ENCODE assay signal across 1 cellular context in genomic region chr17:81349397-81350319, GRCh38.
TF ChIP-seq lines count a peak whose summit lies in the region.

No MANE protein-coding gene starts in this region.

TF ChIP-seq in K562, 482 proteins besides CTCF, POLR2A, EP300 and RAD21 (continued from another document and continues in another):
- TF ChIP-seq CHD7 (IDR thresholded peaks at IDR 0.05; ENCODE audit: low read depth, low read length), result no peak
- 0 out of 2 replicates have a peak, but pooled peaks have one; percentile 69 for TF ChIP-seq LCOR (CRISPR knock-in tag; IDR thresholded peaks at IDR 0.05)
- TF ChIP-seq DIDO1 (tag; IDR thresholded peaks at IDR 0.05; ENCODE audit: low read depth), result 0 out of 2 replicates have a peak, but pooled peaks have one; percentile 13
- no peak for TF ChIP-seq ZC3H11A (IDR thresholded peaks at IDR 0.05; ENCODE audit: low read depth, low read length)
- TF ChIP-seq, protein P1, sequence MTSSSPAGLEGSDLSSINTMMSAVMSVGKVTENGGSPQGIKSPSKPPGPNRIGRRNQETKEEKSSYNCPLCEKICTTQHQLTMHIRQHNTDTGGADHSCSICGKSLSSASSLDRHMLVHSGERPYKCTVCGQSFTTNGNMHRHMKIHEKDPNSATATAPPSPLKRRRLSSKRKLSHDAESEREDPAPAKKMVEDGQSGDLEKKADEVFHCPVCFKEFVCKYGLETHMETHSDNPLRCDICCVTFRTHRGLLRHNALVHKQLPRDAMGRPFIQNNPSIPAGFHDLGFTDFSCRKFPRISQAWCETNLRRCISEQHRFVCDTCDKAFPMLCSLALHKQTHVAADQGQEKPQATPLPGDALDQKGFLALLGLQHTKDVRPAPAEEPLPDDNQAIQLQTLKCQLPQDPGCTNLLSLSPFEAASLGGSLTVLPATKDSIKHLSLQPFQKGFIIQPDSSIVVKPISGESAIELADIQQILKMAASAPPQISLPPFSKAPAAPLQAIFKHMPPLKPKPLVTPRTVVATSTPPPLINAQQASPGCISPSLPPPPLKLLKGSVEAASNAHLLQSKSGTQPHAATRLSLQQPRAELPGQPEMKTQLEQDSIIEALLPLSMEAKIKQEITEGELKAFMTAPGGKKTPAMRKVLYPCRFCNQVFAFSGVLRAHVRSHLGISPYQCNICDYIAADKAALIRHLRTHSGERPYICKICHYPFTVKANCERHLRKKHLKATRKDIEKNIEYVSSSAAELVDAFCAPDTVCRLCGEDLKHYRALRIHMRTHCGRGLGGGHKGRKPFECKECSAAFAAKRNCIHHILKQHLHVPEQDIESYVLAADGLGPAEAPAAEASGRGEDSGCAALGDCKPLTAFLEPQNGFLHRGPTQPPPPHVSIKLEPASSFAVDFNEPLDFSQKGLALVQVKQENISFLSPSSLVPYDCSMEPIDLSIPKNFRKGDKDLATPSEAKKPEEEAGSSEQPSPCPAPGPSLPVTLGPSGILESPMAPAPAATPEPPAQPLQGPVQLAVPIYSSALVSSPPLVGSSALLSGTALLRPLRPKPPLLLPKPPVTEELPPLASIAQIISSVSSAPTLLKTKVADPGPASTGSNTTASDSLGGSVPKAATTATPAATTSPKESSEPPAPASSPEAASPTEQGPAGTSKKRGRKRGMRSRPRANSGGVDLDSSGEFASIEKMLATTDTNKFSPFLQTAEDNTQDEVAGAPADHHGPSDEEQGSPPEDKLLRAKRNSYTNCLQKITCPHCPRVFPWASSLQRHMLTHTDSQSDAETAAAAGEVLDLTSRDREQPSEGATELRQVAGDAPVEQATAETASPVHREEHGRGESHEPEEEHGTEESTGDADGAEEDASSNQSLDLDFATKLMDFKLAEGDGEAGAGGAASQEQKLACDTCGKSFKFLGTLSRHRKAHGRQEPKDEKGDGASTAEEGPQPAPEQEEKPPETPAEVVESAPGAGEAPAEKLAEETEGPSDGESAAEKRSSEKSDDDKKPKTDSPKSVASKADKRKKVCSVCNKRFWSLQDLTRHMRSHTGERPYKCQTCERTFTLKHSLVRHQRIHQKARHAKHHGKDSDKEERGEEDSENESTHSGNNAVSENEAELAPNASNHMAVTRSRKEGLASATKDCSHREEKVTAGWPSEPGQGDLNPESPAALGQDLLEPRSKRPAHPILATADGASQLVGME (CRISPR knock-in tag; IDR thresholded peaks at IDR 0.05), result no peak
- TF ChIP-seq POLR2G (IDR thresholded peaks at IDR 0.05; ENCODE audit: low read depth, low read length), result peak; percentile 65
- TF ChIP-seq RBM17 (IDR thresholded peaks at IDR 0.05; ENCODE audit: borderline replicate concordance, low read depth, low read length), result no peak
- TF ChIP-seq CHCHD3 (CRISPR knock-in tag; IDR thresholded peaks at IDR 0.05), result no peak
- no peak for TF ChIP-seq SIN3B (IDR thresholded peaks at IDR 0.05; ENCODE audit: low read depth)
- TF ChIP-seq ZNF224 (CRISPR knock-in tag; IDR thresholded peaks at IDR 0.05), result no peak
- TF ChIP-seq NR2C2 (CRISPR knock-in tag; IDR thresholded peaks at IDR 0.05), result no peak
- peak; percentile 52 for TF ChIP-seq NR2C2 (tag; IDR thresholded peaks at IDR 0.05)
- TF ChIP-seq SRSF3 (IDR thresholded peaks at IDR 0.05; ENCODE audit: insufficient read depth, low read length), result no peak
- peak; percentile 69 for TF ChIP-seq NCOR1 (IDR thresholded peaks at IDR 0.05)
- peak; percentile 72 for TF ChIP-seq CBFA2T3 (IDR thresholded peaks at IDR 0.05)
- peak; percentile 24; the same call in 1 of the 2 replicates for TF ChIP-seq E2F1 (CRISPR knock-in tag; IDR thresholded peaks at IDR 0.05)
- TF ChIP-seq FOXJ2 (tag; IDR thresholded peaks at IDR 0.05), result no peak
- no peak for TF ChIP-seq U2AF1 (optimal IDR thresholded peaks at IDR 0.05; ENCODE audit: low read depth, low read length)
- TF ChIP-seq ZNF395 (CRISPR knock-in tag; IDR thresholded peaks at IDR 0.05), result peak; percentile 80
- peak; percentile 61 to 79; a peak in 2 of 4 replicates for TF ChIP-seq MAZ (CRISPR knock-in tag; conservative IDR thresholded peaks at IDR 0.05 in 1 of 2, IDR thresholded peaks at IDR 0.05 in 1 of 2)
- no peak for TF ChIP-seq NFYB (IDR thresholded peaks at IDR 0.05; ENCODE audit: extremely low read depth, insufficient read length)
- TF ChIP-seq, protein P2, sequence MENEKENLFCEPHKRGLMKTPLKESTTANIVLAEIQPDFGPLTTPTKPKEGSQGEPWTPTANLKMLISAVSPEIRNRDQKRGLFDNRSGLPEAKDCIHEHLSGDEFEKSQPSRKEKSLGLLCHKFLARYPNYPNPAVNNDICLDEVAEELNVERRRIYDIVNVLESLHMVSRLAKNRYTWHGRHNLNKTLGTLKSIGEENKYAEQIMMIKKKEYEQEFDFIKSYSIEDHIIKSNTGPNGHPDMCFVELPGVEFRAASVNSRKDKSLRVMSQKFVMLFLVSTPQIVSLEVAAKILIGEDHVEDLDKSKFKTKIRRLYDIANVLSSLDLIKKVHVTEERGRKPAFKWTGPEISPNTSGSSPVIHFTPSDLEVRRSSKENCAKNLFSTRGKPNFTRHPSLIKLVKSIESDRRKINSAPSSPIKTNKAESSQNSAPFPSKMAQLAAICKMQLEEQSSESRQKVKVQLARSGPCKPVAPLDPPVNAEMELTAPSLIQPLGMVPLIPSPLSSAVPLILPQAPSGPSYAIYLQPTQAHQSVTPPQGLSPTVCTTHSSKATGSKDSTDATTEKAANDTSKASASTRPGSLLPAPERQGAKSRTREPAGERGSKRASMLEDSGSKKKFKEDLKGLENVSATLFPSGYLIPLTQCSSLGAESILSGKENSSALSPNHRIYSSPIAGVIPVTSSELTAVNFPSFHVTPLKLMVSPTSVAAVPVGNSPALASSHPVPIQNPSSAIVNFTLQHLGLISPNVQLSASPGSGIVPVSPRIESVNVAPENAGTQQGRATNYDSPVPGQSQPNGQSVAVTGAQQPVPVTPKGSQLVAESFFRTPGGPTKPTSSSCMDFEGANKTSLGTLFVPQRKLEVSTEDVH (IDR thresholded peaks at IDR 0.05; ENCODE audit: low read depth, partially characterized antibody), result peak; percentile 57
- peak; percentile 62 for TF ChIP-seq HCFC1 (IDR thresholded peaks at IDR 0.05; ENCODE audit: low read depth, low read length)
- peak in 1 of 3 experiments; percentile 88; a peak in 2 of 6 replicates for TF ChIP-seq ZBTB11 (CRISPR knock-in tag; IDR thresholded peaks at IDR 0.05)
- TF ChIP-seq GABPB1 (CRISPR knock-in tag; IDR thresholded peaks at IDR 0.05), result peak; percentile 77
- peak; percentile 71 for TF ChIP-seq GABPA (tag; conservative IDR thresholded peaks at IDR 0.05; ENCODE audit: low read depth)
- no peak for TF ChIP-seq ZNF408 (CRISPR knock-in tag; IDR thresholded peaks at IDR 0.05; ENCODE audit: low read depth)
- TF ChIP-seq ELF2 (CRISPR knock-in tag; IDR thresholded peaks at IDR 0.05), result peak; percentile 74; the same call in 1 of the 2 replicates
- no peak for TF ChIP-seq ZNF668 (CRISPR knock-in tag; IDR thresholded peaks at IDR 0.05)
- no peak for TF ChIP-seq MCM7 (IDR thresholded peaks at IDR 0.05)
- TF ChIP-seq MYBL2 (IDR thresholded peaks at IDR 0.05; ENCODE audit: low read depth), result no peak
- TF ChIP-seq MYBL2 (CRISPR knock-in tag; IDR thresholded peaks at IDR 0.05; ENCODE audit: borderline replicate concordance), result no peak
